ENCODE assay signal across 16 cellular contexts in genomic region chr1:30267856-30268255, GRCh38.
"Had no signal": no experiment of that assay in that cellular context is flagged by ENCODE, and none has a peak within 500 bp of the region (broad histone marks: within the 10 kb centered on the region; RNA-seq: fewer than 3 reads in every experiment).

No MANE protein-coding gene starts in this region.

- DNase-seq: dermis blood vessel endothelial cell; dorsolateral prefrontal cortex; effector CD4-positive, alpha-beta T cell; effector memory CD4-positive, alpha-beta T cell; foreskin keratinocyte; heart right ventricle; hippocampal formation; left cardiac atrium; left lung; left ventricle myocardium superior; lower lobe of right lung; mesenchymal stem cell; midbrain had no signal

- H3K4me1 ChIP-seq: esophagus muscularis mucosa, foreskin keratinocyte, gastroesophageal sphincter, heart right ventricle, left lung, lower lobe of right lung had no signal

- ATAC-seq: foreskin keratinocyte, gastroesophageal sphincter, heart right ventricle, left cardiac atrium, left lung, left ventricle myocardium superior, lower lobe of right lung had no signal

- H3K36me3 ChIP-seq: esophagus muscularis mucosa, gastroesophageal sphincter, heart right ventricle, left lung, lower lobe of right lung had no signal

- H3K9me3 ChIP-seq: esophagus muscularis mucosa, gastroesophageal sphincter, heart right ventricle, left lung, lower lobe of right lung had no signal

- H3K4me3 ChIP-seq: coronary artery, dorsolateral prefrontal cortex, esophagus muscularis mucosa, gastroesophageal sphincter, heart right ventricle, left lung, lower lobe of right lung had no signal

- H3K27ac ChIP-seq: coronary artery, dorsolateral prefrontal cortex, esophagus muscularis mucosa, foreskin keratinocyte, gastroesophageal sphincter, heart right ventricle, left lung, lower lobe of right lung had no signal
